9 cellular contexts compared by ENCODE assay signal in the genomic region with DNA sequence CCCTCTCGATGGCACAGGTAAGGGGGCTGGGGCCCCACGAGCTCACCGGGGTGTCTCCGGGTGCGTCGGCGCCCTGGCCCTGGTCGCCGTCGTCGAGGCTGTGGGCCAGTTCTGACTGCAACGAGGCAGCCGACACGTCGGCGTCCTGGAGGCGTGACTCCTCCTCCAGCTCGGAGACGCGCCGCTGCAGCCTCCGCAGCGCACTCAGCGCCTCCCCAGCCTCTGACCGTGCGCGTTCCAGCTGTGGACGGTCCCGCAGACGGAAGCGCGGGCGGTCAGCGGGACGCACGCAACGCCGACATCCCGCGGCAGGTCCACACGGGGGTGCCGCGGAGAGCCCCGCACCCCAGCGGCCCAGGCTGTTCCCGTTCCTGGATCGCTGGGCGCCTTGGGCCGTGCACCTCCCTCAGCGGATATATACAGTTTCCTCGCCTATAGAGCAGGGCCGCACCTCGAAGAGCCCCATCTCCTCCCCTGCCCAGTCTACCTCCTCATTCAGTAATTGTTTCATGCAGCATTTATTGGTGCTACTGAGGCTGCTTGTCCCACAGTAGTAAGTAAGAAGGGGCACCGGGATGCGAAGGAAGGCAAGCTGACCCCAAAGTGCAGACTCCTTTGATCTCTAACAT. TPM values are rescaled to one million over a fixed set of nuclear protein-coding genes. Genes with fewer than 3 reads are reported as not detected.
DNase-seq lines count a peak whose midpoint lies in the region; ATAC-seq lines count a peak whose summit lies in the region.
"Had no signal": no experiment of that assay in that cellular context is flagged by ENCODE, and none has a peak within 500 bp of the region (broad histone marks: within the 10 kb centered on the region; RNA-seq: fewer than 3 reads in every experiment).

No MANE protein-coding gene starts in this region.

- H3K27me3 Mint-ChIP-seq in T-helper 2 cell treated with Interferon-gamma antibody and Interleukin-4, amounts not matched to agents 5 μg/mL and 100 μg/mL, for 36 hours (ENCODE audit: low read depth): peaks cover 39% of the 10 kb centered on the region

- no peaks in the 10 kb centered on the region for H3K9me3 Mint-ChIP-seq in T-helper 2 cell treated with Interferon-gamma antibody and Interleukin-4, amounts not matched to agents 5 μg/mL and 100 μg/mL, for 36 hours

- peak overlapping the region; percentile 72 for H3K4me3 Mint-ChIP-seq in T-helper 2 cell treated with Interferon-gamma antibody and Interleukin-4, amounts not matched to agents 5 μg/mL and 100 μg/mL, for 36 hours

- ATAC-seq in HG03439 (IDR thresholded peaks at IDR 0.05; ENCODE audit: unreplicated experiment): no peak
- ATAC-seq in HG02884 (IDR thresholded peaks at IDR 0.05; ENCODE audit: unreplicated experiment): no peak
- ATAC-seq in HG03025 (IDR thresholded peaks at IDR 0.05; ENCODE audit: low FRiP score, unreplicated experiment): no peak

- peak overlapping the region; percentile 71 for H3K27ac Mint-ChIP-seq in T-helper 2 cell treated with Interferon-gamma antibody and Interleukin-4, amounts not matched to agents 5 μg/mL and 100 μg/mL, for 36 hours

- H3K4me3 ChIP-seq in skin epidermis: peak overlapping the region in 4 of 7 experiments; percentile 4 to 24 (median 19)

- DNase-seq in NCI-H1105 treated with DMSO at 0.1 percent for 48 hours (lab: John Stamatoyannopoulos, UW) (peak; percentile 7), NCI-H1105 (lab: John Stamatoyannopoulos, UW) (no peak), dermis blood vessel endothelial cell (peak; percentile 35)
- peak; percentile 71 for DNase-seq in T-helper 2 cell treated with Interferon-gamma antibody and Interleukin-4, amounts not matched to agents 5 μg/mL and 100 μg/mL, for 36 hours (ENCODE audit: low spot score)

- peaks cover 21% of the 10 kb centered on the region for H3K36me3 Mint-ChIP-seq in T-helper 2 cell treated with Interferon-gamma antibody and Interleukin-4, amounts not matched to agents 5 μg/mL and 100 μg/mL, for 36 hours (ENCODE audit: low read depth)

- H3K4me1 Mint-ChIP-seq in T-helper 2 cell treated with Interferon-gamma antibody and Interleukin-4, amounts not matched to agents 5 μg/mL and 100 μg/mL, for 36 hours (ENCODE audit: low read depth): peaks cover 21% of the 10 kb centered on the region

- peak overlapping the region in 1 of 21 experiments; percentile 29 for H3K27ac ChIP-seq in skin epidermis

RNA-seq across cellular contexts. Expression of gene THOC6, which starts 5.8 kb away (rescaled TPM):
- total RNA-seq in dermis blood vessel endothelial cell: 21.4 and 25.4 TPM in 2 replicates

RNA-seq across cellular contexts. Expression of gene HCFC1R1, which starts 5.9 kb away (rescaled TPM):
- total RNA-seq in dermis blood vessel endothelial cell: 2.6 and 5.2 TPM in 2 replicates

RNA-seq across cellular contexts. Expression of gene BICDL2, which starts 7.1 kb away (rescaled TPM):
- not detected in 2 replicates for total RNA-seq in dermis blood vessel endothelial cell
- total RNA-seq: myocyte had no signal

RNA-seq across cellular contexts. Expression of gene TNFRSF12A, which starts 9.4 kb away (rescaled TPM):
- total RNA-seq in dermis blood vessel endothelial cell: 45.4 and 48.2 TPM in 2 replicates

RNA-seq across cellular contexts. Expression of gene CLDN6, which starts 11.6 kb away (rescaled TPM):
- total RNA-seq in dermis blood vessel endothelial cell: not detected in 2 replicates
- total RNA-seq: myocyte had no signal
